28 cellular contexts compared by ENCODE assay signal in genomic region chr19:19270749-19271571, GRCh38. TPM values are rescaled to one million over a fixed set of nuclear protein-coding genes. Genes with fewer than 3 reads are reported as not detected.
"Had no signal": no experiment of that assay in that cellular context is flagged by ENCODE, and none has a peak within 500 bp of the region (broad histone marks: within the 10 kb centered on the region; RNA-seq: fewer than 3 reads in every experiment).

No MANE protein-coding gene starts in this region.

- H3K9me3 Mint-ChIP-seq: activated naive CD4-positive, alpha-beta T cell treated with anti-CD3 and anti-CD28 coated beads, Interleukin-2, amount 50 U/mL, for 24 hours; activated T-helper 1 cell treated with anti-CD3 and anti-CD28 coated beads, Interleukin-12 subunit alpha, Interleukin-12 subunit beta, Interleukin-2, Interleukin-4 antibody, amounts not matched to agents 30 ng/mL and 10 ng/mL and 1 ng/mL, durations not matched to agents 14 hours and 24 hours and 36 hours; dendritic cell treated with granulocyte-macrophage colony-stimulating factor and Interleukin-4, amounts not matched to agents 40 ng/mL and 50 ng/mL, for 4 days; nephron had no signal

- FAIRE-seq: TTC549 had no signal

- H3K4me3 ChIP-seq: left ventricle myocardium inferior, testis, uterus had no signal

- DNase-seq: activated CD4-positive, alpha-beta T cell treated with anti-CD3 and anti-CD28 coated beads for 1 hour; activated CD4-positive, alpha-beta T cell treated with anti-CD3 and anti-CD28 coated beads, Interleukin-2, amount 50 U/mL, for 1 hour; activated CD8-positive, alpha-beta T cell treated with anti-CD3 and anti-CD28 coated beads, Interleukin-2, amount 10 ng/mL, durations not matched to agents 7 days and 5 days; activated gamma-delta T cell treated with Interleukin-2 at 50 U/mL for 16 hours; effector CD8-positive, alpha-beta T cell; erythroblast; foreskin keratinocyte; hippocampal formation; left ventricle myocardium inferior; stimulated activated CD4-positive, alpha-beta T cell treated with anti-CD3 and anti-CD28 coated beads, Interleukin-2, amount 100 ng/mL, for 48 hours; stimulated activated CD8-positive, alpha-beta memory T cell treated with anti-CD3 and anti-CD28 coated beads, Interleukin-4, amount 100 ng/mL, for 48 hours; stimulated activated naive B cell treated with anti-CD40 and anti-IgM and Interleukin-4, amounts not matched to agents 10 μg/mL and 1 μg/mL and 100 μg/mL, for 72 hours; testis; trophoblast cell; uterus had no signal

- H3K4me3 Mint-ChIP-seq: activated CD8-positive, alpha-beta T cell treated with anti-CD3 and anti-CD28 coated beads, Interleukin-2, amount 10 ng/mL, durations not matched to agents 7 days and 5 days; activated naive CD4-positive, alpha-beta T cell treated with anti-CD3 and anti-CD28 coated beads, Interleukin-2, amount 50 U/mL, for 24 hours; activated T-helper 1 cell treated with anti-CD3 and anti-CD28 coated beads, Interleukin-12 subunit alpha, Interleukin-12 subunit beta, Interleukin-2, Interleukin-4 antibody, amounts not matched to agents 30 ng/mL and 10 ng/mL and 1 ng/mL, durations not matched to agents 14 hours and 24 hours and 36 hours; dendritic cell treated with granulocyte-macrophage colony-stimulating factor and Interleukin-4, amounts not matched to agents 40 ng/mL and 50 ng/mL, for 4 days; stimulated activated naive B cell treated with anti-CD40 and anti-IgM and Interleukin-4, amounts not matched to agents 10 μg/mL and 1 μg/mL and 100 μg/mL, for 72 hours had no signal

- H3K27ac Mint-ChIP-seq: activated CD8-positive, alpha-beta T cell treated with anti-CD3 and anti-CD28 coated beads, Interleukin-2, amount 10 ng/mL, durations not matched to agents 7 days and 5 days; activated naive CD4-positive, alpha-beta T cell treated with anti-CD3 and anti-CD28 coated beads, Interleukin-2, amount 50 U/mL, for 24 hours; activated T-helper 1 cell treated with anti-CD3 and anti-CD28 coated beads, Interleukin-12 subunit alpha, Interleukin-12 subunit beta, Interleukin-2, Interleukin-4 antibody, amounts not matched to agents 30 ng/mL and 10 ng/mL and 1 ng/mL, durations not matched to agents 14 hours and 24 hours and 36 hours; brain; dendritic cell treated with granulocyte-macrophage colony-stimulating factor and Interleukin-4, amounts not matched to agents 40 ng/mL and 50 ng/mL, for 4 days; nephron; stimulated activated naive B cell treated with anti-CD40 and anti-IgM and Interleukin-4, amounts not matched to agents 10 μg/mL and 1 μg/mL and 100 μg/mL, for 72 hours had no signal

- H3K9me3 ChIP-seq: left ventricle myocardium inferior, testis, uterus had no signal

- H3K27me3 ChIP-seq: testis, uterus had no signal

- H3K27ac ChIP-seq: foreskin keratinocyte, left ventricle myocardium inferior, testis, uterus, WERI-Rb-1 had no signal

- ATAC-seq: activated CD8-positive, alpha-beta T cell treated with anti-CD3 and anti-CD28 coated beads, Interleukin-2, amount 10 ng/mL, durations not matched to agents 7 days and 5 days; foreskin keratinocyte; stimulated activated naive B cell treated with anti-CD40 and anti-IgM and Interleukin-4, amounts not matched to agents 10 μg/mL and 1 μg/mL and 100 μg/mL, for 72 hours had no signal

- H3K4me1 ChIP-seq: foreskin keratinocyte, testis had no signal

- H3K36me3 ChIP-seq: uterus had no signal

RNA-seq across cellular contexts. Expression of gene TM6SF2, which starts 2.1 kb away (rescaled TPM):
- total RNA-seq: activated CD8-positive, alpha-beta T cell treated with anti-CD3 and anti-CD28 coated beads, Interleukin-2, amount 10 ng/mL, durations not matched to agents 7 days and 5 days; activated T-helper 1 cell treated with anti-CD3 and anti-CD28 coated beads, Interleukin-12 subunit alpha, Interleukin-12 subunit beta, Interleukin-2, Interleukin-4 antibody, amounts not matched to agents 30 ng/mL and 10 ng/mL and 1 ng/mL, durations not matched to agents 14 hours and 24 hours and 36 hours; foreskin keratinocyte; lung microvascular endothelial cell; T-helper 2 cell treated with Interferon-gamma antibody and Interleukin-4, amounts not matched to agents 100 ng/mL and 5 ng/mL, for 36 hours had no signal

RNA-seq across cellular contexts. Expression of gene NCAN, which starts 59.2 kb away (rescaled TPM):
- total RNA-seq: activated CD8-positive, alpha-beta T cell treated with anti-CD3 and anti-CD28 coated beads, Interleukin-2, amount 10 ng/mL, durations not matched to agents 7 days and 5 days; activated T-helper 1 cell treated with anti-CD3 and anti-CD28 coated beads, Interleukin-12 subunit alpha, Interleukin-12 subunit beta, Interleukin-2, Interleukin-4 antibody, amounts not matched to agents 30 ng/mL and 10 ng/mL and 1 ng/mL, durations not matched to agents 14 hours and 24 hours and 36 hours; cardiac septum; foreskin keratinocyte; left ventricle myocardium inferior; lung microvascular endothelial cell; omental fat pad; posterior vena cava; renal cortical epithelial cell; T-helper 2 cell treated with Interferon-gamma antibody and Interleukin-4, amounts not matched to agents 100 ng/mL and 5 ng/mL, for 36 hours had no signal
- polyA plus RNA-seq: foreskin keratinocyte had no signal
